8 cellular contexts compared by ENCODE assay signal in genomic region chr11:8813658-8814057, GRCh38.
A peak's percentile ranks its signal among the peaks of the same experiment; 100 is the strongest.
DNase-seq lines count a peak whose midpoint lies in the region; ATAC-seq, FAIRE-seq and TF ChIP-seq lines count a peak whose summit lies in the region.

No MANE protein-coding gene starts in this region.

- FAIRE-seq in small intestine (lab: Jason Lieb, UNC), result no peak

- H3K27ac ChIP-seq in body of pancreas (peak overlapping the region in 2 of 4 donors; percentile 22 to 56), small intestine (ENCODE audit: low read depth in 1 of 2, low read length in 1 of 2) (peak overlapping the region in 1 of 2 donors; percentile 77)

- H3K4me3 ChIP-seq in NB4 (ENCODE audit: low read depth, low read length) (no peak overlapping the region), body of pancreas (no peak overlapping the region), small intestine (ENCODE audit: low read depth in 1 of 2, low read length in 2 of 2) (no peak overlapping the region)

- H3K36me3 Mint-ChIP-seq in immature natural killer cell, result no peaks in the 10 kb centered on the region

- WGBS in body of pancreas, 2 donors, result 25 to 33% methylated on average over 1 of the region's 1 CpG
- 10 to 29% (median 18%) methylated on average over 1 of the region's 1 CpG for WGBS in small intestine, 3 donors

- H3K36me3 ChIP-seq in body of pancreas (replicated peaks in 1 of 2; ENCODE audit: insufficient read depth in 1 of 2, low read depth in 2 of 2) (no peaks in the 10 kb centered on the region), small intestine (ENCODE audit: control insufficient read depth in 2 of 2, insufficient read depth in 2 of 2, low read length in 2 of 2) (no peaks in the 10 kb centered on the region)

- peaks cover 5 to 10% of the 10 kb centered on the region in 2 donors for H3K4me1 Mint-ChIP-seq in immature natural killer cell

- H3K4me1 ChIP-seq in body of pancreas (peaks cover 38% of the 10 kb centered on the region), small intestine (ENCODE audit: control insufficient read depth in 2 of 2, insufficient read depth in 1 of 2, low read depth in 1 of 2, low read length in 1 of 2) (peaks cover 2 to 8% of the 10 kb centered on the region in 2 donors)

- no peak overlapping the region for H3K4me3 Mint-ChIP-seq in immature natural killer cell

- TF ChIP-seq POLR2A in NB4 (IDR thresholded peaks at IDR 0.05; ENCODE audit: extremely low read depth, insufficient read length) (no peak), body of pancreas (IDR thresholded peaks at IDR 0.05) (no peak)

- peak; percentile 95 for TF ChIP-seq CTCF in NB4 (IDR thresholded peaks at IDR 0.05; ENCODE audit: low read depth, low read length)
- TF ChIP-seq CTCF in body of pancreas (IDR thresholded peaks at IDR 0.05), result peak; percentile 69 to 81 (median 77)

- H3K9me3 Mint-ChIP-seq in immature natural killer cell, result no peaks in the 10 kb centered on the region

- no peak overlapping the region for H3K27ac Mint-ChIP-seq in immature natural killer cell

- no peaks in the 10 kb centered on the region for H3K9me3 ChIP-seq in body of pancreas
- H3K9me3 ChIP-seq in small intestine (ENCODE audit: control insufficient read depth, low read depth), result no peaks in the 10 kb centered on the region

- DNase-seq in DMS53 treated with DMSO at 0.1 percent for 48 hours (lab: John Stamatoyannopoulos, UW; ENCODE audit: unreplicated experiment) (peak; percentile 35), H4 (ENCODE audit: low spot score) (peak; percentile 80), NB4 (ENCODE audit: low read depth) (peak; percentile 86), SW480 (ENCODE audit: low spot score) (peak; percentile 76), body of pancreas (peak; percentile 72 to 76 (median 74)), immature natural killer cell (peak; percentile 32 to 50 (median 36)), small intestine (peak; percentile 75)

- H3K27me3 ChIP-seq in body of pancreas (no peaks in the 10 kb centered on the region), small intestine (ENCODE audit: control insufficient read depth in 2 of 2, insufficient read depth in 2 of 2, low read length in 2 of 2) (no peaks in the 10 kb centered on the region)

- peaks cover 3 to 6% (median 4%) of the 10 kb centered on the region in 3 donors for H3K27me3 Mint-ChIP-seq in immature natural killer cell (ENCODE audit: low read depth in 3 of 3)

- ATAC-seq in body of pancreas (peak; percentile 55), HG03097 (IDR thresholded peaks at IDR 0.05; ENCODE audit: low FRiP score, unreplicated experiment) (no peak)

- intact Hi-C loops in body of pancreas (cut with DNase I), result no loop called here

Comparison
In these comparisons a context has a peak if more than half of its experiments do, and no peak if none do; other contexts are left out.
1. DNase-seq: peak in every context shown above with its lines; median percentile 86 in NB4; 80 in H4; 76 in SW480; 75 in small intestine; 74 in body of pancreas; 36 in immature natural killer cell; 35 in DMS53 treated with DMSO at 0.1 percent for 48 hours.